Comparison of ENCODE assay signal across 8 cellular contexts in the genomic region with DNA sequence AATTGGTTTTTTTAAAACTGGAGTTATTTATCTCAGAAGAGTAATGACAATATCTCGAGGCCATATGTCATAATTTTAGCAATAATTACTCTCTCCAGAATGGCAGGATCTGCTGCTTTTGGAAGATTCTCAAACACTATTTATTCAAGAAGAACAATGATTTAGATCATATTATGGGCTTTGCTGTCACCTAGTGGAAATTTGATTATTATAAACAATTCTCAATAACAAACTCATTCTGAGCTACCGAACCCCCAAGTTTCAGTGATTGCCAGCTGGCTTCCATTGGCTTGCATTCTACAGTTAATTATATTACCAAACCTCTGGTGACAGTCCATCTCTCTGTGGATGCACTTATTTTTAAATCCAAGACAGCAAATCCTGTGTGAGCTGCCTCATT. TPM values are rescaled to one million over a fixed set of nuclear protein-coding genes. Genes with fewer than 3 reads are reported as not detected.
DNase-seq lines count a peak whose midpoint lies in the region; ATAC-seq lines count a peak whose summit lies in the region.

No MANE protein-coding gene starts in this region.

- peaks cover 10% of the 10 kb centered on the region for H3K4me1 ChIP-seq in endocrine pancreas (ENCODE audit: control insufficient read depth, insufficient read depth, low read length)

- H3K9me3 ChIP-seq in endocrine pancreas (ENCODE audit: control insufficient read depth, low read length) = no peaks in the 10 kb centered on the region

- H3K36me3 ChIP-seq in endocrine pancreas (ENCODE audit: control insufficient read depth, insufficient read depth, low read length) = no peaks in the 10 kb centered on the region

- H3K27me3 ChIP-seq in endocrine pancreas (ENCODE audit: control insufficient read depth, insufficient read depth, low read length) = no peaks in the 10 kb centered on the region

- peak overlapping the region; percentile 51 for H3K9ac ChIP-seq in endocrine pancreas (ENCODE audit: control insufficient read depth, insufficient read depth, low read length)

- H3K4me3 ChIP-seq in endocrine pancreas (ENCODE audit: control insufficient read depth, insufficient read depth, low read length) = no peak overlapping the region

- peak; percentile 1 to 45 for DNase-seq in NCI-H524 (lab: John Stamatoyannopoulos, UW)
- DNase-seq in NCI-H524 treated with DMSO at 0.1 percent for 48 hours (lab: John Stamatoyannopoulos, UW) = no peak
- peak; percentile 68 for DNase-seq in NCI-H345 (lab: John Stamatoyannopoulos, UW)
- peak; percentile 33 for DNase-seq in renal cortical epithelial cell (ENCODE audit: low read depth)
- DNase-seq in UCSD-AML1 (lab: John Stamatoyannopoulos, UW; ENCODE audit: unreplicated experiment) = no peak

- ATAC-seq in HG03565 (IDR thresholded peaks at IDR 0.05; ENCODE audit: unreplicated experiment) (no peak), HG03025 (IDR thresholded peaks at IDR 0.05; ENCODE audit: low FRiP score, unreplicated experiment) (no peak)

RNA-seq across cellular contexts. Expression of a gene that starts 27.9 kb away (rescaled TPM):
- total RNA-seq in renal cortical epithelial cell = 11.1 and 13.2 TPM in 2 replicates

Comparison
In these comparisons a context has a peak if more than half of its experiments do, and no peak if none do; other contexts are left out.
1. DNase-seq: peak in NCI-H524 (2 of 2), NCI-H345 (single experiment) and renal cortical epithelial cell (single experiment); none in NCI-H524 treated with DMSO at 0.1 percent for 48 hours (single experiment) and UCSD-AML1 (single experiment).